23 cellular contexts compared by ENCODE assay signal in the genomic region with DNA sequence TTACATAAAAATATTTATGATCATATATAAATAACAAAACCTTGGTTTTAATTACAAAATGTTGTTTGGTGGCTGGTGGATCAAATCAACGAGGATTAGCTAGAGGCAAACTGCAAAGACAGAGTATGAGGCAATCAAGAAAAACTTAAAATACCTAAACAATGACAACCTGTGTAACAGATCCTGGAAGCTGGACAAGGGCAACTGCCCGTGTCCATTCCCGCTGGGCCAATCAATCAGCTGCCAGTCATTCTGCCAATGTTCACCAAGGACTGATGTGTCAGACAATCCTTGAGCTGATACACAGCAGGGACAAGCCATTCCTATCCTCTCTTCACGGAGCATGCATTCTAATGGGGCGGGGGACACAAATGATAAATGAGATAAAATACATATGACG. TPM values are rescaled to one million over a fixed set of nuclear protein-coding genes. Genes with fewer than 3 reads are reported as not detected.
DNase-seq lines count a peak whose midpoint lies in the region; ATAC-seq and TF ChIP-seq lines count a peak whose summit lies in the region.
"Had no signal": no experiment of that assay in that cellular context is flagged by ENCODE, and none has a peak within 500 bp of the region (broad histone marks: within the 10 kb centered on the region; RNA-seq: fewer than 3 reads in every experiment).

No MANE protein-coding gene starts in this region.

- H3F3A ChIP-seq in PC-3 (ENCODE audit: low read length, unreplicated experiment): no peaks in the 10 kb centered on the region

- H3K9me3 ChIP-seq in PC-3 (ENCODE audit: low read length): no peaks in the 10 kb centered on the region
- H3K9me3 ChIP-seq: neutrophil, suprapubic skin, uterus had no signal

- peak; percentile 60 for DNase-seq in Caki2 (ENCODE audit: low read depth)
- peak; percentile 64 for DNase-seq in PC-3
- peak; percentile 69 for DNase-seq in kidney epithelial cell (ENCODE audit: low read depth)
- peak; percentile 93 for DNase-seq in renal cortical epithelial cell (ENCODE audit: low read depth)
- DNase-seq in NK-92 (lab: John Stamatoyannopoulos, UW; ENCODE audit: unreplicated experiment): no peak
- DNase-seq in activated naive CD4-positive, alpha-beta T cell treated with anti-CD3 and anti-CD28 coated beads, Interleukin-2, amount 50 U/mL, for 16 hours: no peak
- DNase-seq in GF-D8 (lab: John Stamatoyannopoulos, UW): no peak
- DNase-seq: activated CD4-positive, alpha-beta T cell treated with anti-CD3 and anti-CD28 coated beads for 48 hours; activated naive CD4-positive, alpha-beta T cell treated with anti-CD3 and anti-CD28 coated beads, Interleukin-2, amount 10 ng/mL, durations not matched to agents 7 days and 5 days; caudate nucleus; CD4-positive, alpha-beta memory T cell; dorsolateral prefrontal cortex; glutamatergic neuron; KBM-7; NCI-H1436 treated with DMSO at 0.1 percent for 48 hours; NCI-H524 treated with DMSO at 0.1 percent for 48 hours; small intestine; stimulated activated CD4-positive, alpha-beta T cell treated with anti-CD3 and anti-CD28 coated beads, Interleukin-1b, Interleukin-23, amount 100 ng/mL, for 48 hours; uterus had no signal

- in situ Hi-C loops in Caki2 (cut with HindIII; ENCODE audit: low pct_unique_long_range_greater_than_20kb, low sequenced_read_pairs): no loop called here

- H3K27ac ChIP-seq in PC-3 (ENCODE audit: low read length): no peak overlapping the region
- H3K27ac ChIP-seq: dorsolateral prefrontal cortex, neutrophil, suprapubic skin, uterus, VCaP had no signal

- H3K36me3 ChIP-seq in PC-3 (ENCODE audit: low read depth, low read length) (no peaks in the 10 kb centered on the region), kidney epithelial cell (ENCODE audit: control insufficient read depth, insufficient read depth, low read length) (no peaks in the 10 kb centered on the region)
- H3K36me3 ChIP-seq: neutrophil, suprapubic skin, uterus had no signal

- H2AFZ ChIP-seq in PC-3 (ENCODE audit: low read length): no peak overlapping the region

- H3K4me1 ChIP-seq in PC-3 (ENCODE audit: insufficient read depth, low read length): peaks cover 21% of the 10 kb centered on the region

- H3K4me3 ChIP-seq in PC-3 (ENCODE audit: low read length): no peak overlapping the region
- H3K4me3 ChIP-seq in kidney epithelial cell (ENCODE audit: low read depth, low read length): no peak overlapping the region
- H3K4me3 ChIP-seq: dorsolateral prefrontal cortex, lung, suprapubic skin, uterus had no signal

- BruUV-seq in PC-3 (replicated peaks; lab: Mats Ljungman, UMichigan): no TSS peak

- H4K20me1 ChIP-seq in PC-3 (ENCODE audit: low read length): peaks cover 5% of the 10 kb centered on the region

- POLR2A ChIA-PET in PC-3 (lab: Charles Lee; ENCODE audit: unreplicated experiment): no interaction called here

- H3K27me3 ChIP-seq in PC-3 (ENCODE audit: low read length) (no peaks in the 10 kb centered on the region), kidney epithelial cell (ENCODE audit: control insufficient read depth, insufficient read depth, low read length) (no peaks in the 10 kb centered on the region)
- H3K27me3 ChIP-seq: dorsolateral prefrontal cortex, suprapubic skin, uterus had no signal

- peaks cover 10% of the 10 kb centered on the region for H3K79me2 ChIP-seq in PC-3 (ENCODE audit: low read length)

- no peak overlapping the region for H3K9ac ChIP-seq in PC-3 (ENCODE audit: low read length)

- CTCF ChIA-PET in PC-3 (lab: Charles Lee): no interaction called here

- intact Hi-C loops in PC-3 (cut with micrococcal nuclease): no loop called here

- H3K9me2 ChIP-seq in PC-3 (replicated peaks; ENCODE audit: low read length): no peaks in the 10 kb centered on the region

- ATAC-seq in PC-3: no peak

- no peak overlapping the region for H3K4me2 ChIP-seq in PC-3 (ENCODE audit: low read length)

- TF ChIP-seq CTCF in PC-3 (conservative IDR thresholded peaks at IDR 0.05; ENCODE audit: low read depth, low read length): no peak
- TF ChIP-seq CTCF in kidney epithelial cell (IDR thresholded peaks at IDR 0.05; ENCODE audit: insufficient read depth, low read length, poor library complexity, severe bottlenecking): no peak

RNA-seq across cellular contexts. Expression of a gene that starts 3.2 kb away (rescaled TPM):
- 2.8 and 6.2 TPM in 2 replicates for total RNA-seq in Caki2 (2014; rRNA removed; shearing (Covaris generic); ENCODE audit: low replicate concordance)
- total RNA-seq in PC-3 (2014; rRNA removed): 39.3 and 42.4 TPM in 2 replicates
- total RNA-seq in kidney epithelial cell: 11.5 and 12.0 TPM in 2 replicates
- 5.7 and 13.8 TPM in 2 replicates for total RNA-seq in renal cortical epithelial cell

Comparison
In these comparisons a context has a peak if more than half of its experiments do, and no peak if none do; other contexts are left out.
1. DNase-seq: peak in Caki2 (single experiment), PC-3 (single experiment), kidney epithelial cell (single experiment) and renal cortical epithelial cell (single experiment); none in NK-92 (single experiment), activated naive CD4-positive, alpha-beta T cell treated with anti-CD3 and anti-CD28 coated beads, Interleukin-2, amount 50 U/mL, for 16 hours (single experiment) and GF-D8 (single experiment).